8 cellular contexts compared by ENCODE assay signal in the genomic region with DNA sequence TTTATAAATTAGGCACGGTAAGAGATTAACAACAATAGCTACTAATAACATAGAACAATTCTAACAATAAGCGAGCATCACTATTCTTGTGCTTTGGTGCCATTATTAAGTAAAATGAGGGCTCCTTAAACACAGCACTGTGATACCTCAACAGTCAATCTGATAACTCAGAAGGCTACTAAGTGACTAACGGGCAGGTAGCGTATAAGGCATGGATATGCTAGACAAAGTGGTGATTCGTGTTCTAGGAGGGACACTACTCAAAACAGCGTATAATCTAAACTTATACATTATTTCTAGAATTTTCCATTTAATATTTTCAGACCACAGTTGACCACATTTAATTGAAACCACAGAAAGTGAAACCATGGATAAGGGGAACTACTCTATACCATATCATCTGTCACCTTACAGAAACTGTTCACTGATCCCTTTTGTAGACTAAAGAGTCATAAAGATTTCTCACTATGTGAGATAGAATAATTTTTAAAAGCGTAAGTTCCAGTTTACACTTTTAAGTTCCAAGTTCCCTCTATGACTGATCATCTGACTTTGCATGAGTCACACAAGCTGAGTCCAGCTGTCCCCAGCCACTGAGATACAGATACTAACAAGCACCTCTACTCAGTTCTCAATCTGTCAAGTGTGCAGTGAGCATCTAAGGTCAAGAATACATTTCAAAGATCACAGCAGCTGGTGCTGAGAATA.
A peak's percentile ranks its signal among the peaks of the same experiment; 100 is the strongest.
DNase-seq lines count a peak whose midpoint lies in the region; ATAC-seq and TF ChIP-seq lines count a peak whose summit lies in the region.
"Not testable (repeated sequence)": the region's sequence is repeated elsewhere in the genome, so short reads cannot be mapped to it uniquely, and the experiment has no call there.

No MANE protein-coding gene starts in this region.

- H3K79me1 ChIP-seq in mesenchymal stem cell (replicated peaks; ENCODE audit: low read length, poor library complexity, severe bottlenecking) = not testable (repeated sequence)

- H4K8ac ChIP-seq in mesenchymal stem cell (ENCODE audit: low read length) = not testable (repeated sequence)

- H3K27me3 ChIP-seq in SJCRH30; fibroblast of lung (ENCODE audit: control insufficient read depth, insufficient read depth, low read length); mesenchymal stem cell (ENCODE audit: control insufficient read depth in 1 of 2, insufficient read depth in 1 of 2, low read length in 2 of 2); upper lobe of left lung: not testable (repeated sequence)

- H2BK12ac ChIP-seq in mesenchymal stem cell (ENCODE audit: low read length in 2 of 2) = not testable (repeated sequence)

- H3K4me3 ChIP-seq in SJCRH30; fibroblast of lung (replicated peaks in 1 of 4; ENCODE audit: control extremely low read depth in 1 of 4, insufficient read depth in 1 of 4, low read depth in 3 of 4, low read length in 4 of 4); mesenchymal stem cell (ENCODE audit: insufficient read depth in 1 of 2, low read depth in 1 of 2, low read length in 2 of 2); upper lobe of left lung: not testable (repeated sequence)

- TF ChIP-seq CTCF in fibroblast of lung (conservative IDR thresholded peaks at IDR 0.05 in 1 of 2, IDR thresholded peaks at IDR 0.05 in 1 of 2; ENCODE audit: low read depth in 1 of 2, low read length in 2 of 2); upper lobe of left lung (IDR thresholded peaks at IDR 0.05): not testable (repeated sequence)

- not testable (repeated sequence) for H2BK5ac ChIP-seq in mesenchymal stem cell (ENCODE audit: low read depth, low read length, poor library complexity, severe bottlenecking)

- H3K9me3 ChIP-seq in SJCRH30 (replicated peaks); fibroblast of lung (ENCODE audit: control insufficient read depth, insufficient read depth, low read depth, low read length); mesenchymal stem cell (ENCODE audit: control insufficient read depth, low read length); upper lobe of left lung: not testable (repeated sequence)

- not testable (repeated sequence) for H2BK15ac ChIP-seq in mesenchymal stem cell (ENCODE audit: low read depth, poor library complexity, severe bottlenecking)

- not testable (repeated sequence) for H2AFZ ChIP-seq in fibroblast of lung (ENCODE audit: low read length); mesenchymal stem cell (ENCODE audit: low read depth, low read length)

- ATAC-seq in GM18517 (IDR thresholded peaks at IDR 0.05; ENCODE audit: unreplicated experiment) (peak; percentile 81), GM21367 (IDR thresholded peaks at IDR 0.05; ENCODE audit: unreplicated experiment) (peak; percentile 91), HG02870 (IDR thresholded peaks at IDR 0.05; ENCODE audit: unreplicated experiment) (peak; percentile 96), HG03439 (IDR thresholded peaks at IDR 0.05; ENCODE audit: unreplicated experiment) (peak; percentile 90), upper lobe of left lung (ENCODE audit: low FRiP score in 2 of 2) (peak; percentile 76 to 78)

- not testable (repeated sequence) for H3K4ac ChIP-seq in mesenchymal stem cell (ENCODE audit: low read depth in 1 of 2, low read length in 2 of 2)

- H4K20me1 ChIP-seq in fibroblast of lung (ENCODE audit: control insufficient read depth, extremely low read depth, insufficient read depth, low read length) = not testable (repeated sequence)

- not testable (repeated sequence) for H3K23ac ChIP-seq in mesenchymal stem cell (ENCODE audit: low read length in 2 of 2)

- not testable (repeated sequence) for H3K79me2 ChIP-seq in fibroblast of lung (ENCODE audit: control insufficient read depth, insufficient read depth, low read length)

- not testable (repeated sequence) for H3K9ac ChIP-seq in fibroblast of lung (ENCODE audit: insufficient read depth, low read length); mesenchymal stem cell (ENCODE audit: low read length)

- H3K4me1 ChIP-seq in SJCRH30; fibroblast of lung (ENCODE audit: control insufficient read depth, extremely low read depth, insufficient read depth, low read length); mesenchymal stem cell (ENCODE audit: control insufficient read depth, insufficient read depth, low read depth, low read length); upper lobe of left lung: not testable (repeated sequence)

- H3K4me2 ChIP-seq in fibroblast of lung (ENCODE audit: extremely low read depth, insufficient read depth, low read length); mesenchymal stem cell (ENCODE audit: low read length, poor library complexity, severe bottlenecking): not testable (repeated sequence)

- not testable (repeated sequence) for H3K18ac ChIP-seq in mesenchymal stem cell (ENCODE audit: low read depth in 1 of 2, low read length in 2 of 2)

- H2AK5ac ChIP-seq in mesenchymal stem cell (ENCODE audit: low read length, severe bottlenecking) = not testable (repeated sequence)

- H3K14ac ChIP-seq in mesenchymal stem cell (ENCODE audit: low read length in 2 of 2) = not testable (repeated sequence)

- H2BK120ac ChIP-seq in mesenchymal stem cell (ENCODE audit: low read depth, low read length) = not testable (repeated sequence)

- not testable (repeated sequence) for TF ChIP-seq POLR2A in upper lobe of left lung (IDR thresholded peaks at IDR 0.05)

- H3K36me3 ChIP-seq in SJCRH30; fibroblast of lung (ENCODE audit: control insufficient read depth, insufficient read depth, low read length); mesenchymal stem cell (ENCODE audit: control insufficient read depth in 1 of 2, insufficient read depth in 2 of 2, low read depth in 1 of 2, low read length in 2 of 2); upper lobe of left lung: not testable (repeated sequence)

- not testable (repeated sequence) for TF ChIP-seq EP300 in upper lobe of left lung (IDR thresholded peaks at IDR 0.05)

- DNase-seq in SJCRH30 = peak; percentile 26 to 44
- peak; percentile 52 to 78 for DNase-seq in fibroblast of lung (ENCODE audit: low read depth in 2 of 2)
- DNase-seq in mesenchymal stem cell = peak; percentile 62
- DNase-seq in upper lobe of left lung = not testable (repeated sequence)

- H3K27ac ChIP-seq in SJCRH30; fibroblast of lung (ENCODE audit: insufficient read depth, low read length); mesenchymal stem cell (ENCODE audit: low read length, poor library complexity, severe bottlenecking); upper lobe of left lung: not testable (repeated sequence)

- WGBS in mesenchymal stem cell = 63% methylated on average over 5 of the region's 7 CpGs
- 78 to 82% methylated on average over 7 of the region's 7 CpGs for WGBS in upper lobe of left lung, 2 donors

- not testable (repeated sequence) for H4K91ac ChIP-seq in mesenchymal stem cell (ENCODE audit: low read length)
